In the genomic region with DNA sequence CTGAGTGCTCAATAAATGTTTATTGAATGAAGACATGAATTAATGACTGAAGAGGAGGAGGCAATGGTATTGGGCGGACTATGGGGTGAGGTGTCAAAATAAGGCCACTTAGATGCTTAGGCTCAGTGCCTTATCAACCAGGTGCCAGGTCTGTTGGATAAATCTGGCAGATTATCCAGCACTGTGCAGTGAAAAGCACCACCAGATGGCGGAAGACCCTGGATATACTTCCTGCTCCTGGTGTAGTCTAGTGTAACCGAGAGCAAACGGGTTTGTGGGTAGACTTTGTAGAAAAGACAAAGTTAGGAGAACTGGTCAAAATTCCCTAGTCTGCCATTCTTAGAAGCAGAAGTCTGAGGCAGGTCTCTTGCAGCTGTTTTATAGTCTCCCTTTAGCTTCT, we compare ENCODE assay signal across 14 cellular contexts.
DNase-seq lines count a peak whose midpoint lies in the region; ATAC-seq, FAIRE-seq and TF ChIP-seq lines count a peak whose summit lies in the region.
"Had no signal": no experiment of that assay in that cellular context is flagged by ENCODE, and none has a peak within 500 bp of the region (broad histone marks: within the 10 kb centered on the region; RNA-seq: fewer than 3 reads in every experiment).

No MANE protein-coding gene starts in this region.

- DNase-seq in D721Med (ENCODE audit: insufficient read length, low spot score) (no peak), HTR-8/SVneo (ENCODE audit: insufficient read length, low spot score) (no peak), RPMI7951 (ENCODE audit: low read depth) (peak; percentile 37), glomerular visceral epithelial cell (ENCODE audit: extremely low spot score) (peak; percentile 4), OCI-M2 (lab: John Stamatoyannopoulos, UW; ENCODE audit: unreplicated experiment) (no peak), right atrium auricular region (ENCODE audit: low spot score) (no peak)
- no peak for DNase-seq in activated CD4-positive, alpha-beta T cell treated with anti-CD3 and anti-CD28 coated beads for 36 hours
- no peak for DNase-seq in stimulated activated naive CD4-positive, alpha-beta T cell treated with Interleukin-2 at 50 U/mL for 16 hours (lab: John Stamatoyannopoulos, UW)
- DNase-seq: activated CD4-positive, alpha-beta T cell treated with anti-CD3 and anti-CD28 coated beads for 4 hours; activated T-cell treated with anti-CD3 and anti-CD28 coated beads, Interleukin-2, amount 50 U/mL, for 72 hours; head of caudate nucleus; NCI-H1048; NCI-H510A treated with DMSO at 0.1 percent for 48 hours had no signal

- H3K27ac Mint-ChIP-seq in activated CD4-positive, alpha-beta T cell treated with anti-CD3 and anti-CD28 coated beads for 36 hours, result no peak overlapping the region
- H3K27ac Mint-ChIP-seq: activated T-cell treated with anti-CD3 and anti-CD28 coated beads, Interleukin-2, amount 50 U/mL, for 72 hours had no signal

- H3K27me3 ChIP-seq in right atrium auricular region, result no peaks in the 10 kb centered on the region
- H3K27me3 ChIP-seq: ascending aorta had no signal

- no peaks in the 10 kb centered on the region for H3K36me3 Mint-ChIP-seq in activated CD4-positive, alpha-beta T cell treated with anti-CD3 and anti-CD28 coated beads for 36 hours (ENCODE audit: low read depth)

- H3K9me3 ChIP-seq in right atrium auricular region, result no peaks in the 10 kb centered on the region
- H3K9me3 ChIP-seq: ascending aorta had no signal

- no peaks in the 10 kb centered on the region for H3K4me1 Mint-ChIP-seq in activated CD4-positive, alpha-beta T cell treated with anti-CD3 and anti-CD28 coated beads for 36 hours

- TF ChIP-seq CTCF in D721Med (IDR thresholded peaks at IDR 0.05; ENCODE audit: insufficient read depth, missing control alignments), result peak; percentile 50
- TF ChIP-seq CTCF in right atrium auricular region (IDR thresholded peaks at IDR 0.05), result no peak

- no peaks in the 10 kb centered on the region for H3K9me3 Mint-ChIP-seq in activated CD4-positive, alpha-beta T cell treated with anti-CD3 and anti-CD28 coated beads for 36 hours (ENCODE audit: low read depth)
- H3K9me3 Mint-ChIP-seq: activated T-cell treated with anti-CD3 and anti-CD28 coated beads, Interleukin-2, amount 50 U/mL, for 72 hours had no signal

- no peaks in the 10 kb centered on the region for H3K36me3 ChIP-seq in right atrium auricular region
- H3K36me3 ChIP-seq: ascending aorta had no signal

- peaks cover 0 to 3% of the 10 kb centered on the region in 2 donors for H3K4me1 ChIP-seq in right atrium auricular region
- H3K4me1 ChIP-seq: ascending aorta had no signal

- no peaks in the 10 kb centered on the region for H3K27me3 Mint-ChIP-seq in activated CD4-positive, alpha-beta T cell treated with anti-CD3 and anti-CD28 coated beads for 36 hours

- CTCF ChIA-PET in activated CD4-positive, alpha-beta T cell treated with anti-CD3 and anti-CD28 coated beads for 36 hours (lab: Charles Lee), result interaction anchor here (2.0 kb wide), 1 partner anchor 10 kb away, joined by 7 read pairs; no protein-coding TSS in a partner anchor

- no peak overlapping the region for H3K27ac ChIP-seq in right atrium auricular region
- H3K27ac ChIP-seq: ascending aorta had no signal

- H3K4me3 ChIP-seq in right atrium auricular region, result no peak overlapping the region
- H3K4me3 ChIP-seq: ascending aorta had no signal

- no peak overlapping the region for H3K4me3 Mint-ChIP-seq in activated CD4-positive, alpha-beta T cell treated with anti-CD3 and anti-CD28 coated beads for 36 hours
- H3K4me3 Mint-ChIP-seq: activated T-cell treated with anti-CD3 and anti-CD28 coated beads, Interleukin-2, amount 50 U/mL, for 72 hours had no signal

- FAIRE-seq in D721Med (lab: Jason Lieb, UNC), result no peak
- peak; percentile 28 for FAIRE-seq in HTR-8/SVneo (lab: Jason Lieb, UNC)

- ATAC-seq in activated CD4-positive, alpha-beta T cell treated with anti-CD3 and anti-CD28 coated beads for 36 hours, result no peak
- ATAC-seq: activated T-cell treated with anti-CD3 and anti-CD28 coated beads, Interleukin-2, amount 50 U/mL, for 72 hours had no signal

- intact Hi-C loops in activated CD4-positive, alpha-beta T cell treated with anti-CD3 and anti-CD28 coated beads for 36 hours (cut with DNase I, micrococcal nuclease), result no loop called here

- POLR2A ChIA-PET in activated CD4-positive, alpha-beta T cell treated with anti-CD3 and anti-CD28 coated beads for 36 hours (lab: Charles Lee), result interaction anchor here (0.6 kb wide), 1 partner anchor 41 kb away, joined by 5 read pairs; no protein-coding TSS in a partner anchor

Comparison
In these comparisons a context has a peak if more than half of its experiments do, and no peak if none do; other contexts are left out.
1. DNase-seq: peak in RPMI7951 (single experiment) and glomerular visceral epithelial cell (single experiment); none in D721Med (single experiment), HTR-8/SVneo (single experiment), activated CD4-positive, alpha-beta T cell treated with anti-CD3 and anti-CD28 coated beads for 36 hours (single experiment), OCI-M2 (single experiment), right atrium auricular region (single experiment) and stimulated activated naive CD4-positive, alpha-beta T cell treated with Interleukin-2 at 50 U/mL for 16 hours (single experiment).